ENCODE assay signal across 1 cellular context in genomic region chr19:1579222-1579621, GRCh38.
TF ChIP-seq lines count a peak whose summit lies in the region.

No MANE protein-coding gene starts in this region.

TF ChIP-seq in K562, 482 proteins besides CTCF, POLR2A, EP300 and RAD21:
- TF ChIP-seq NR1H2 (CRISPR knock-in tag; IDR thresholded peaks at IDR 0.05) (no peak), ZC3H4 (CRISPR knock-in tag; IDR thresholded peaks at IDR 0.05; ENCODE audit: borderline replicate concordance) (no peak), MITF (IDR thresholded peaks at IDR 0.05) (no peak), POLR2G (IDR thresholded peaks at IDR 0.05; ENCODE audit: low read depth, low read length) (peak; percentile 57), ZNF197 (CRISPR knock-in tag; IDR thresholded peaks at IDR 0.05; ENCODE audit: low read depth) (no peak), SMARCA4 (IDR thresholded peaks at IDR 0.05) (no peak), TAF15 (IDR thresholded peaks at IDR 0.05; ENCODE audit: low read depth, low read length) (no peak), FOXJ3 (CRISPR knock-in tag; IDR thresholded peaks at IDR 0.05) (no peak), SIX5 (IDR thresholded peaks at IDR 0.05; ENCODE audit: borderline replicate concordance in 1 of 2, insufficient read depth in 1 of 2, low read depth in 1 of 2, low read length in 2 of 2) (no peak), CBX1 (IDR thresholded peaks at IDR 0.05; ENCODE audit: low read depth) (no peak), PBX2 (CRISPR knock-in tag; IDR thresholded peaks at IDR 0.05; ENCODE audit: low read depth) (no peak), PBX2 (tag; conservative IDR thresholded peaks at IDR 0.05; ENCODE audit: low read depth) (no peak), HES1 (IDR thresholded peaks at IDR 0.05; ENCODE audit: low read depth) (no peak), RBFOX2 (IDR thresholded peaks at IDR 0.05; ENCODE audit: low read depth, low read length) (0 out of 2 replicates have a peak, but pooled peaks have one; percentile 16), KLF16 (IDR thresholded peaks at IDR 0.05) (no peak)
